Comparison of ENCODE assay signal across 17 cellular contexts in the genomic region with DNA sequence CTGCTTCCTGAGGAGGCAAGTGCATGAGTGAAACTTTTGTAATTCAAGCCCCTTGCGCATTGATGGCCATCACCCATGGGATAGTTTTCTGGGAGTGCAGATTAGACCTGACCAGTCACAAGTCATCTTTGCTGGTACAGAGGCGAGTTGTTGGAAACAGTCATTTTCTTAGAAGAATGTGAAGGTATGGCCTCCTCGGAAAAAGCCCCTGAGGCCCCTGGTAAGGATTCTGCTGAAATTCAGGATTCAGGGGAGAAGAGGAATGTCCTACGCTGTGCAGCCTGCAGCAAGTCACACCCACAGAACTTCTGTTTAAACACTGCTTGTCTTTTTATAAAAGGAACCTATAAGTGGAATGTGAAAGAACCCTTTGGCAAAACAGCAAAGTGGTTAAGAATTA. TPM values are rescaled to one million over a fixed set of nuclear protein-coding genes. Genes with fewer than 3 reads are reported as not detected.
A peak's percentile ranks its signal among the peaks of the same experiment; 100 is the strongest.
DNase-seq lines count a peak whose midpoint lies in the region; ATAC-seq, FAIRE-seq and TF ChIP-seq lines count a peak whose summit lies in the region.
"Had no signal": no experiment of that assay in that cellular context is flagged by ENCODE, and none has a peak within 500 bp of the region (broad histone marks: within the 10 kb centered on the region; RNA-seq: fewer than 3 reads in every experiment).

No MANE protein-coding gene starts in this region.

- intact Hi-C loops in MCF 10A (cut with micrococcal nuclease) (no loop called here), mucosa of descending colon (cut with DNase I, micrococcal nuclease) (no loop called here)

- TF ChIP-seq CTCF in astrocyte (IDR thresholded peaks at IDR 0.05; ENCODE audit: insufficient read depth, low read depth, low read length) (no peak), MCF 10A (IDR thresholded peaks at IDR 0.05; ENCODE audit: unreplicated experiment) (no peak), mucosa of descending colon (IDR thresholded peaks at IDR 0.05) (no peak)

- H3K27me3 Mint-ChIP-seq in astrocyte (ENCODE audit: low read depth, unreplicated experiment) (no peaks in the 10 kb centered on the region), MCF 10A (ENCODE audit: insufficient read depth, unreplicated experiment) (no peaks in the 10 kb centered on the region)

- H4K91ac ChIP-seq in mesenchymal stem cell (ENCODE audit: low read length), result no peak overlapping the region

- H3K36me3 Mint-ChIP-seq in astrocyte (ENCODE audit: low read depth, unreplicated experiment) (no peaks in the 10 kb centered on the region), MCF 10A (ENCODE audit: insufficient read depth, unreplicated experiment) (no peaks in the 10 kb centered on the region)

- peaks cover 2% of the 10 kb centered on the region for H3K9me3 Mint-ChIP-seq in astrocyte (ENCODE audit: unreplicated experiment)
- no peaks in the 10 kb centered on the region for H3K9me3 Mint-ChIP-seq in MCF 10A (ENCODE audit: unreplicated experiment)

- BruUV-seq in MCF 10A (replicated peaks; lab: Mats Ljungman, UMichigan), result no TSS peak

- H3K79me1 ChIP-seq in mesenchymal stem cell (replicated peaks; ENCODE audit: low read length, poor library complexity, severe bottlenecking), result peaks cover 3% of the 10 kb centered on the region

- no peaks in the 10 kb centered on the region for H3K36me3 ChIP-seq in astrocyte (ENCODE audit: insufficient read depth, low read length)
- no peaks in the 10 kb centered on the region for H3K36me3 ChIP-seq in mesenchymal stem cell (ENCODE audit: control insufficient read depth in 1 of 2, insufficient read depth in 2 of 2, low read depth in 1 of 2, low read length in 2 of 2)
- no peaks in the 10 kb centered on the region for H3K36me3 ChIP-seq in mucosa of descending colon (ENCODE audit: low read depth)
- H3K36me3 ChIP-seq: BLaER1 treated with 17β-estradiol and CSF1 and Interleukin-3, amounts not matched to agents 10 nM and 100 nM had no signal

- H3K23ac ChIP-seq in mesenchymal stem cell (ENCODE audit: low read length in 2 of 2), result no peak overlapping the region

- H3K18ac ChIP-seq in mesenchymal stem cell (ENCODE audit: low read depth in 1 of 2, low read length in 2 of 2), result no peak overlapping the region

- no peak overlapping the region for H3K4ac ChIP-seq in mesenchymal stem cell (ENCODE audit: low read depth in 1 of 2, low read length in 2 of 2)

- H3K4me3 Mint-ChIP-seq in astrocyte (ENCODE audit: unreplicated experiment) (no peak overlapping the region), MCF 10A (ENCODE audit: unreplicated experiment) (no peak overlapping the region)

- DNase-seq in ELF-1 (ENCODE audit: low read depth, low spot score) (peak; percentile 68), astrocyte (ENCODE audit: low read depth) (peak; percentile 39), mesenchymal stem cell (no peak), substantia nigra (lab: John Stamatoyannopoulos, UW) (no peak), MCF 10A (ENCODE audit: unreplicated experiment) (no peak), AG08396 (ENCODE audit: low spot score) (no peak), mucosa of descending colon (no peak)
- DNase-seq: GOT3, KBM-7, NCI-H1436 treated with DMSO at 0.1 percent for 48 hours, NCI-H2081, NCI-H524 treated with DMSO at 0.1 percent for 48 hours had no signal

- H3K4me2 ChIP-seq in astrocyte (ENCODE audit: low read length), result no peak overlapping the region
- no peak overlapping the region for H3K4me2 ChIP-seq in mesenchymal stem cell (ENCODE audit: low read length, poor library complexity, severe bottlenecking)
- H3K4me2 ChIP-seq: BLaER1 treated with 17β-estradiol and CSF1 and Interleukin-3, amounts not matched to agents 10 nM and 100 nM had no signal

- H3K27ac Mint-ChIP-seq in astrocyte (ENCODE audit: unreplicated experiment), result no peak overlapping the region
- no peak overlapping the region for H3K27ac Mint-ChIP-seq in MCF 10A (ENCODE audit: low read depth, unreplicated experiment)

- no peaks in the 10 kb centered on the region for H3K79me2 ChIP-seq in astrocyte (ENCODE audit: insufficient read depth, low read length)

- H3K9me3 ChIP-seq in astrocyte (ENCODE audit: insufficient read depth, low read depth, low read length) (no peaks in the 10 kb centered on the region), mesenchymal stem cell (ENCODE audit: control insufficient read depth, low read length) (no peaks in the 10 kb centered on the region), mucosa of descending colon (no peaks in the 10 kb centered on the region)

- H2BK15ac ChIP-seq in mesenchymal stem cell (ENCODE audit: low read depth, poor library complexity, severe bottlenecking), result no peak overlapping the region

- no peak overlapping the region for H3K9ac ChIP-seq in astrocyte (ENCODE audit: low read length)
- peak overlapping the region; percentile 62 for H3K9ac ChIP-seq in mesenchymal stem cell (ENCODE audit: low read length)
- H3K9ac ChIP-seq: BLaER1 treated with 17β-estradiol and CSF1 and Interleukin-3, amounts not matched to agents 10 nM and 100 nM had no signal

- H3K14ac ChIP-seq in mesenchymal stem cell (ENCODE audit: low read length in 2 of 2), result no peak overlapping the region

- H3K4me1 Mint-ChIP-seq in astrocyte (ENCODE audit: low read depth, unreplicated experiment) (peaks cover 28% of the 10 kb centered on the region), MCF 10A (ENCODE audit: insufficient read depth, unreplicated experiment) (peaks cover 5% of the 10 kb centered on the region)

- H3K27ac ChIP-seq in astrocyte (ENCODE audit: low read depth, low read length) (no peak overlapping the region), mesenchymal stem cell (ENCODE audit: low read length, poor library complexity, severe bottlenecking) (peak overlapping the region; percentile 70), substantia nigra (ENCODE audit: low read depth, low read length, poor library complexity, severe bottlenecking) (peak overlapping the region; percentile 67)
- H3K27ac ChIP-seq: BLaER1 treated with 17β-estradiol and CSF1 and Interleukin-3, amounts not matched to agents 10 nM and 100 nM had no signal

- H2AFZ ChIP-seq in astrocyte (ENCODE audit: low read depth, low read length) (no peak overlapping the region), mesenchymal stem cell (ENCODE audit: low read depth, low read length) (no peak overlapping the region)

- H3K4me1 ChIP-seq in astrocyte (ENCODE audit: insufficient read depth, low read length) (peaks cover 7% of the 10 kb centered on the region), mesenchymal stem cell (ENCODE audit: control insufficient read depth, insufficient read depth, low read depth, low read length) (peaks cover 17% of the 10 kb centered on the region), mucosa of descending colon (ENCODE audit: low read depth) (no peaks in the 10 kb centered on the region)
- H3K4me1 ChIP-seq: BLaER1 treated with 17β-estradiol and CSF1 and Interleukin-3, amounts not matched to agents 10 nM and 100 nM had no signal

- no peak overlapping the region for H3K4me3 ChIP-seq in astrocyte (ENCODE audit: insufficient read depth, low read depth, low read length)
- H3K4me3 ChIP-seq in mesenchymal stem cell (ENCODE audit: insufficient read depth in 1 of 2, low read depth in 1 of 2, low read length in 2 of 2), result no peak overlapping the region
- no peak overlapping the region for H3K4me3 ChIP-seq in mucosa of descending colon
- H3K4me3 ChIP-seq: BLaER1 treated with 17β-estradiol and CSF1 and Interleukin-3, amounts not matched to agents 10 nM and 100 nM had no signal

- H4K8ac ChIP-seq in mesenchymal stem cell (ENCODE audit: low read length), result no peak overlapping the region

- CTCF ChIA-PET in MCF 10A (lab: Yijun Ruan, JAX), result interaction anchor here (1.2 kb wide), 1 partner anchor 11 kb away, joined by 3 read pairs; no protein-coding TSS in a partner anchor

- FAIRE-seq in astrocyte (lab: Jason Lieb, UNC), result no peak
- FAIRE-seq: A204.1, GM12892 had no signal

- POLR2A ChIA-PET in MCF 10A (lab: Yijun Ruan, JAX), result no interaction called here

- no peak overlapping the region for H2BK12ac ChIP-seq in mesenchymal stem cell (ENCODE audit: low read length in 2 of 2)

- ATAC-seq in mucosa of descending colon (no peak), HG02884 (IDR thresholded peaks at IDR 0.05; ENCODE audit: unreplicated experiment) (no peak)
- ATAC-seq: Panc1 had no signal

- H3K27me3 ChIP-seq in astrocyte (ENCODE audit: insufficient read depth, low read length) (no peaks in the 10 kb centered on the region), mesenchymal stem cell (ENCODE audit: control insufficient read depth in 1 of 2, insufficient read depth in 1 of 2, low read length in 2 of 2) (no peaks in the 10 kb centered on the region)
- H3K27me3 ChIP-seq: BLaER1 treated with 17β-estradiol and CSF1 and Interleukin-3, amounts not matched to agents 10 nM and 100 nM had no signal

- whole genome bisulfite sequencing in mesenchymal stem cell, result 63% methylated on average over 3 of the region's 4 CpGs

- H2BK5ac ChIP-seq in mesenchymal stem cell (ENCODE audit: low read depth, low read length, poor library complexity, severe bottlenecking), result no peak overlapping the region

- H2BK120ac ChIP-seq in mesenchymal stem cell (ENCODE audit: low read depth, low read length), result no peak overlapping the region

- H4K20me1 ChIP-seq in astrocyte (ENCODE audit: insufficient read depth, low read length), result no peaks in the 10 kb centered on the region
- H4K20me1 ChIP-seq: BLaER1 treated with 17β-estradiol and CSF1 and Interleukin-3, amounts not matched to agents 10 nM and 100 nM had no signal

- peak overlapping the region; percentile 23 for H2AK5ac ChIP-seq in mesenchymal stem cell (ENCODE audit: low read length, severe bottlenecking)

RNA-seq across cellular contexts. Expression of gene SPART, which starts 11.0 kb away (rescaled TPM):
- 47.7 and 50.6 TPM in 2 replicates for total RNA-seq in astrocyte
- polyA plus RNA-seq in mesenchymal stem cell (2013, experiment 1 of 2), result 87.6 TPM
- polyA plus RNA-seq in mesenchymal stem cell (2013, experiment 2 of 2), result 86.1 TPM
- 83.1 and 100.0 TPM in 2 replicates for total RNA-seq in MCF 10A (2022)
- 10 to 100 TPM in 2 of 3 donors, 1 to 10 TPM in 1; 6.0 to 93.4 (median 13.4) TPM for total RNA-seq in mucosa of descending colon

RNA-seq across cellular contexts. Expression of gene CCDC169, which starts 59.6 kb away (rescaled TPM):
- total RNA-seq in astrocyte (0.62 and 0.98 TPM in 2 replicates), MCF 10A (2022) (5.7 and 5.9 TPM in 2 replicates), mucosa of descending colon (1 to 10 TPM in 1 of 3 donors, under 1 TPM in 2; 0.26 to 6.8 (median 0.84) TPM)
- polyA plus RNA-seq in mesenchymal stem cell (2013, experiment 1 of 2), result 1.9 TPM
- polyA plus RNA-seq in mesenchymal stem cell (2013, experiment 2 of 2), result 1.4 TPM

Comparison
In these comparisons a context has a peak if more than half of its experiments do, and no peak if none do; other contexts are left out.
1. DNase-seq: peak in ELF-1 (single experiment) and astrocyte (single experiment); none in mesenchymal stem cell (single experiment), substantia nigra (0 of 49), MCF 10A (single experiment), AG08396 (single experiment) and mucosa of descending colon (0 of 3).